ENCODE assay signal across 11 cellular contexts in genomic region chr22:40051322-40051721, GRCh38. TPM values are rescaled to one million over a fixed set of nuclear protein-coding genes. Genes with fewer than 3 reads are reported as not detected.
DNase-seq lines count a peak whose midpoint lies in the region; ATAC-seq and TF ChIP-seq lines count a peak whose summit lies in the region.
"Had no signal": no experiment of that assay in that cellular context is flagged by ENCODE, and none has a peak within 500 bp of the region (broad histone marks: within the 10 kb centered on the region; RNA-seq: fewer than 3 reads in every experiment).

No MANE protein-coding gene starts in this region.

- DNase-seq in Caco-2 (no peak), HEK293T (ENCODE audit: extremely low spot score) (no peak), natural killer cell (no peak), NCI-H524 (lab: John Stamatoyannopoulos, UW) (no peak), RKO (ENCODE audit: low spot score) (no peak)
- DNase-seq in activated CD8-positive, alpha-beta T cell treated with anti-CD3 and anti-CD28 coated beads for 36 hours = peak; percentile 35
- DNase-seq: colonic mucosa, DMS153, NCI-H2171 treated with DMSO at 0.1 percent for 48 hours had no signal

- H3K36me3 ChIP-seq in Caco-2 (ENCODE audit: control insufficient read depth, insufficient read depth, low read length) = no peaks in the 10 kb centered on the region
- H3K36me3 ChIP-seq: colonic mucosa had no signal

- H3K9me3 Mint-ChIP-seq in Caco-2 (ENCODE audit: unreplicated experiment) (no peaks in the 10 kb centered on the region), natural killer cell (no peaks in the 10 kb centered on the region)
- no peaks in the 10 kb centered on the region for H3K9me3 Mint-ChIP-seq in activated CD8-positive, alpha-beta T cell treated with anti-CD3 and anti-CD28 coated beads for 36 hours

- no peaks in the 10 kb centered on the region for H3K27me3 ChIP-seq in Caco-2 (replicated peaks; ENCODE audit: control insufficient read depth, insufficient read depth, low read length)
- H3K27me3 ChIP-seq: colonic mucosa had no signal

- POLR2A ChIA-PET in Caco-2 (lab: Charles Lee) (no interaction called here), HEK293T (lab: Yijun Ruan, JAX) (no interaction called here)
- POLR2A ChIA-PET in activated CD8-positive, alpha-beta T cell treated with anti-CD3 and anti-CD28 coated beads for 36 hours (lab: Charles Lee) = interaction anchor here (0.7 to 1.4 kb wide), 5 partner anchors 15 to 217 kb away, joined by 3 to 4 read pairs (median 3); no protein-coding TSS in a partner anchor

- no TSS peak for BruUV-seq in Caco-2 (replicated peaks; lab: Mats Ljungman, UMichigan)

- CTCF ChIA-PET in Caco-2 (lab: Charles Lee) (no interaction called here), HEK293T (lab: Yijun Ruan, JAX) (interaction anchor here (0.5 kb wide), 1 partner anchor 510 kb away, joined by 3 read pairs; no protein-coding TSS in a partner anchor)
- CTCF ChIA-PET in activated CD8-positive, alpha-beta T cell treated with anti-CD3 and anti-CD28 coated beads for 36 hours (lab: Charles Lee) = interaction anchor here (1.0 to 2.0 kb wide), 4 partner anchors 15 to 297 kb away, joined by 3 to 13 read pairs (median 4); no protein-coding TSS in a partner anchor

- H3K4me1 ChIP-seq in Caco-2 = no peaks in the 10 kb centered on the region
- H3K4me1 ChIP-seq: colonic mucosa had no signal

- TF ChIP-seq CTCF in Caco-2 (IDR thresholded peaks at IDR 0.05; ENCODE audit: insufficient read depth in 1 of 2, low read depth in 1 of 2, low read length in 1 of 2, severe bottlenecking in 1 of 2, unreplicated experiment in 1 of 2) (no peak), natural killer cell (IDR thresholded peaks at IDR 0.05) (no peak)
- TF ChIP-seq CTCF in activated CD8-positive, alpha-beta T cell treated with anti-CD3 and anti-CD28 coated beads for 36 hours (IDR thresholded peaks at IDR 0.05) = no peak

- no peak overlapping the region for H3K4me3 Mint-ChIP-seq in Caco-2 (ENCODE audit: unreplicated experiment)
- H3K4me3 Mint-ChIP-seq in activated CD8-positive, alpha-beta T cell treated with anti-CD3 and anti-CD28 coated beads for 36 hours = peak overlapping the region; percentile 44
- peak overlapping the region; percentile 25 for H3K4me3 Mint-ChIP-seq in natural killer cell

- no peaks in the 10 kb centered on the region for H3K9me3 ChIP-seq in Caco-2
- H3K9me3 ChIP-seq: colonic mucosa had no signal

- peak; percentile 8 for ATAC-seq in activated CD8-positive, alpha-beta T cell treated with anti-CD3 and anti-CD28 coated beads for 36 hours
- peak in 1 of 3 donors; percentile 29 for ATAC-seq in natural killer cell
- no peak for ATAC-seq in GM18520 (IDR thresholded peaks at IDR 0.05; ENCODE audit: unreplicated experiment)

- H3K27me3 Mint-ChIP-seq in Caco-2 (ENCODE audit: insufficient read depth, unreplicated experiment) = peaks cover 6% of the 10 kb centered on the region
- no peaks in the 10 kb centered on the region for H3K27me3 Mint-ChIP-seq in activated CD8-positive, alpha-beta T cell treated with anti-CD3 and anti-CD28 coated beads for 36 hours
- H3K27me3 Mint-ChIP-seq in natural killer cell (ENCODE audit: low read depth in 2 of 2) = no peaks in the 10 kb centered on the region

- H3K27ac Mint-ChIP-seq in Caco-2 (ENCODE audit: unreplicated experiment) = peak overlapping the region; percentile 13
- H3K27ac Mint-ChIP-seq in activated CD8-positive, alpha-beta T cell treated with anti-CD3 and anti-CD28 coated beads for 36 hours = peak overlapping the region; percentile 80
- peak overlapping the region; percentile 32 to 67 for H3K27ac Mint-ChIP-seq in natural killer cell

- H3K4me3 ChIP-seq in Caco-2 (ENCODE audit: low read depth, low read length) = no peak overlapping the region
- H3K4me3 ChIP-seq: colonic mucosa had no signal

- no peaks in the 10 kb centered on the region for H3K36me3 Mint-ChIP-seq in Caco-2 (ENCODE audit: insufficient read depth, unreplicated experiment)
- peaks cover 9% of the 10 kb centered on the region for H3K36me3 Mint-ChIP-seq in activated CD8-positive, alpha-beta T cell treated with anti-CD3 and anti-CD28 coated beads for 36 hours (ENCODE audit: low read depth)
- no peaks in the 10 kb centered on the region for H3K36me3 Mint-ChIP-seq in natural killer cell

- intact Hi-C loops in Caco-2 (cut with micrococcal nuclease; ENCODE audit: unreplicated experiment) (no loop called here), natural killer cell (cut with micrococcal nuclease) (loop anchor here (10.0 kb wide), 1 partner anchor 53 kb away; no protein-coding TSS in a partner anchor)
- intact Hi-C loops in activated CD8-positive, alpha-beta T cell treated with anti-CD3 and anti-CD28 coated beads for 36 hours (cut with micrococcal nuclease) = loop anchor here (5.0 kb wide), 1 partner anchor 56 kb away; no protein-coding TSS in a partner anchor

- H3K4me1 Mint-ChIP-seq in Caco-2 (ENCODE audit: low read depth, unreplicated experiment) = no peaks in the 10 kb centered on the region
- H3K4me1 Mint-ChIP-seq in activated CD8-positive, alpha-beta T cell treated with anti-CD3 and anti-CD28 coated beads for 36 hours (ENCODE audit: low read depth) = peaks cover 74% of the 10 kb centered on the region
- peaks cover 66% of the 10 kb centered on the region in 2 donors for H3K4me1 Mint-ChIP-seq in natural killer cell

TF ChIP-seq in HEK293T, 16 proteins besides CTCF, POLR2A, EP300 and RAD21:
- TF ChIP-seq PKNOX1 (IDR thresholded peaks at IDR 0.05) (peak; percentile 28; the same call in 1 of the 2 replicates), NFRKB (IDR thresholded peaks at IDR 0.05) (no peak), L3MBTL2 (conservative IDR thresholded peaks at IDR 0.05) (no peak), FOXK2 (IDR thresholded peaks at IDR 0.05) (peak; percentile 78; the same call in 1 of the 2 replicates), ZNF384 (IDR thresholded peaks at IDR 0.05) (no peak), BHLHE40 (IDR thresholded peaks at IDR 0.05; ENCODE audit: borderline replicate concordance) (no peak), TARDBP (IDR thresholded peaks at IDR 0.05) (no peak), CTBP1 (IDR thresholded peaks at IDR 0.05; ENCODE audit: borderline replicate concordance) (peak; percentile 43; the same call in 1 of the 2 replicates)

RNA-seq across cellular contexts. Expression of gene FAM83F, which starts 56.6 kb away (rescaled TPM):
- total RNA-seq in Caco-2 (2022) (17.1 and 20.0 TPM in 2 replicates), natural killer cell (1 to 10 TPM in 2 of 3 donors, not detected in 1; 1.0 to 7.5 TPM)
- total RNA-seq in activated CD8-positive, alpha-beta T cell treated with anti-CD3 and anti-CD28 coated beads for 36 hours = 1 to 10 TPM; 1.5 to 2.0 TPM
- total RNA-seq: LHCN-M2 had no signal

Comparison
In these comparisons a context has a peak if more than half of its experiments do, and no peak if none do; other contexts are left out.
1. H3K27ac Mint-ChIP-seq: peak in every context shown above with its lines; median percentile 80 in activated CD8-positive, alpha-beta T cell treated with anti-CD3 and anti-CD28 coated beads for 36 hours; 50 in natural killer cell; 13 in Caco-2.